In the genomic region with DNA sequence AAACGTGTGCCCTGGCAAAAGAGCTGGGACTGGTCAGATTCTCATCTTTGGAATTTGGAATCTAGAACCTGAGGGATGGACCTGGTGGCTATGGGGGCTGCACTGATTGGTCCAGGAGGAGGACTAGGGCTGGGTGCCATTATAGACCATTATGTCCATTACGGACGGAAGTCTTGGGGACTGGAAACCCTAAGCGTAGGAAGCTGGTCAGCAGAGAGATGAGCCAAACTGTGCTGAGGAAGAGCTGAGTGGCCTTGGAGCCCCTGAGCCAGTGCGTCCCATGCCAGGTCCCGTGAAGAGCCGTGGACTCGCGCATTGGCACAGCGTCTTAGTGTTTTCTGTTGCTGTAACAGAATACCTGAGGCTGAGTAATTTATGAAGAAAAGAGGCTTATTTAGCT, we compare ENCODE assay signal across 16 cellular contexts. TPM values are rescaled to one million over a fixed set of nuclear protein-coding genes. Genes with fewer than 3 reads are reported as not detected.
A peak's percentile ranks its signal among the peaks of the same experiment; 100 is the strongest.
DNase-seq lines count a peak whose midpoint lies in the region; ATAC-seq and TF ChIP-seq lines count a peak whose summit lies in the region.
"Had no signal": no experiment of that assay in that cellular context is flagged by ENCODE, and none has a peak within 500 bp of the region (broad histone marks: within the 10 kb centered on the region; RNA-seq: fewer than 3 reads in every experiment).

No MANE protein-coding gene starts in this region.

- H3K36me3 Mint-ChIP-seq in activated CD8-positive, alpha-beta memory T cell treated with anti-CD3 and anti-CD28 coated beads, Interleukin-2, amount 10 ng/mL, durations not matched to agents 7 days and 5 days: peaks cover 9% of the 10 kb centered on the region
- H3K36me3 Mint-ChIP-seq in osteocyte (ENCODE audit: unreplicated experiment): peaks cover 12% of the 10 kb centered on the region

- H3K9me3 Mint-ChIP-seq in activated CD8-positive, alpha-beta memory T cell treated with anti-CD3 and anti-CD28 coated beads, Interleukin-2, amount 10 ng/mL, durations not matched to agents 7 days and 5 days (ENCODE audit: low read depth): no peaks in the 10 kb centered on the region
- no peaks in the 10 kb centered on the region for H3K9me3 Mint-ChIP-seq in osteocyte (ENCODE audit: unreplicated experiment)
- H3K9me3 Mint-ChIP-seq: CD4-positive, CD25-positive, alpha-beta regulatory T cell; GM23338 had no signal

- no peaks in the 10 kb centered on the region for H3K9me3 ChIP-seq in adrenal gland (replicated peaks in 1 of 3)
- no peaks in the 10 kb centered on the region for H3K9me3 ChIP-seq in sigmoid colon
- H3K9me3 ChIP-seq: BLaER1 treated with 17β-estradiol and CSF1 and Interleukin-3, amounts not matched to agents 10 nM and 100 nM had no signal

- no peak overlapping the region for H3K4me3 Mint-ChIP-seq in activated CD8-positive, alpha-beta memory T cell treated with anti-CD3 and anti-CD28 coated beads, Interleukin-2, amount 10 ng/mL, durations not matched to agents 7 days and 5 days
- no peak overlapping the region for H3K4me3 Mint-ChIP-seq in osteocyte (ENCODE audit: unreplicated experiment)
- H3K4me3 Mint-ChIP-seq: CD4-positive, CD25-positive, alpha-beta regulatory T cell; GM23338 had no signal

- TF ChIP-seq POLR2A in adrenal gland (IDR thresholded peaks at IDR 0.05) (no peak), sigmoid colon (IDR thresholded peaks at IDR 0.05) (no peak)

- peaks cover 5% of the 10 kb centered on the region for H3K4me1 Mint-ChIP-seq in activated CD8-positive, alpha-beta memory T cell treated with anti-CD3 and anti-CD28 coated beads, Interleukin-2, amount 10 ng/mL, durations not matched to agents 7 days and 5 days
- H3K4me1 Mint-ChIP-seq in osteocyte (ENCODE audit: unreplicated experiment): no peaks in the 10 kb centered on the region
- H3K4me1 Mint-ChIP-seq: CD4-positive, CD25-positive, alpha-beta regulatory T cell had no signal

- H3K4me1 ChIP-seq in adrenal gland (replicated peaks in 1 of 2) (peaks cover 6 to 7% of the 10 kb centered on the region in 2 donors), sigmoid colon (no peaks in the 10 kb centered on the region)

- no peak for TF ChIP-seq CTCF in adrenal gland (IDR thresholded peaks at IDR 0.05)
- TF ChIP-seq CTCF in osteocyte (IDR thresholded peaks at IDR 0.05): no peak
- TF ChIP-seq CTCF in sigmoid colon (IDR thresholded peaks at IDR 0.05): no peak

- H3K27me3 ChIP-seq in adrenal gland (no peaks in the 10 kb centered on the region), sigmoid colon (no peaks in the 10 kb centered on the region)
- H3K27me3 ChIP-seq: BLaER1 treated with 17β-estradiol and CSF1 and Interleukin-3, amounts not matched to agents 10 nM and 100 nM had no signal

- TF ChIP-seq EP300 in sigmoid colon (IDR thresholded peaks at IDR 0.05): no peak

- H3K27ac Mint-ChIP-seq in activated CD8-positive, alpha-beta memory T cell treated with anti-CD3 and anti-CD28 coated beads, Interleukin-2, amount 10 ng/mL, durations not matched to agents 7 days and 5 days: peak overlapping the region; percentile 46
- H3K27ac Mint-ChIP-seq in osteocyte (ENCODE audit: unreplicated experiment): no peak overlapping the region
- H3K27ac Mint-ChIP-seq: CD4-positive, CD25-positive, alpha-beta regulatory T cell had no signal

- H3K27ac ChIP-seq in adrenal gland (peak overlapping the region in 2 of 5 donors; percentile 36 to 56), sigmoid colon (no peak overlapping the region)

- intact Hi-C loops in adrenal gland (cut with DNase I) (no loop called here), sigmoid colon (cut with DNase I) (no loop called here)

- 58 to 70% (median 69%) methylated on average over 10 of the region's 10 CpGs for WGBS in adrenal gland, 4 donors
- WGBS in sigmoid colon, 2 donors: 95 to 96% methylated on average over 10 of the region's 10 CpGs

- no peaks in the 10 kb centered on the region for H3K27me3 Mint-ChIP-seq in activated CD8-positive, alpha-beta memory T cell treated with anti-CD3 and anti-CD28 coated beads, Interleukin-2, amount 10 ng/mL, durations not matched to agents 7 days and 5 days
- no peaks in the 10 kb centered on the region for H3K27me3 Mint-ChIP-seq in osteocyte (ENCODE audit: unreplicated experiment)
- H3K27me3 Mint-ChIP-seq: CD4-positive, CD25-positive, alpha-beta regulatory T cell had no signal

- ATAC-seq in activated CD8-positive, alpha-beta memory T cell treated with anti-CD3 and anti-CD28 coated beads, Interleukin-2, amount 10 ng/mL, durations not matched to agents 7 days and 5 days: no peak
- ATAC-seq: GM23338 had no signal

- H3K36me3 ChIP-seq in adrenal gland (replicated peaks in 1 of 2): peaks cover 0 to 17% of the 10 kb centered on the region in 2 donors
- peaks cover 0 to 37% (median 0%) of the 10 kb centered on the region in 4 donors for H3K36me3 ChIP-seq in sigmoid colon

- H3K4me3 ChIP-seq in adrenal gland (no peak overlapping the region), sigmoid colon (no peak overlapping the region)
- H3K4me3 ChIP-seq: BLaER1 treated with 17β-estradiol and CSF1 and Interleukin-3, amounts not matched to agents 10 nM and 100 nM; GM23338 had no signal

- CTCF ChIA-PET in activated CD8-positive, alpha-beta memory T cell treated with anti-CD3 and anti-CD28 coated beads, Interleukin-2, amount 10 ng/mL, durations not matched to agents 7 days and 5 days (lab: Charles Lee): no interaction called here

- DNase-seq in activated CD8-positive, alpha-beta memory T cell treated with anti-CD3 and anti-CD28 coated beads, Interleukin-2, amount 10 ng/mL, durations not matched to agents 7 days and 5 days: peak; percentile 5
- no peak for DNase-seq in activated CD8-positive, alpha-beta memory T cell treated with anti-CD3 and anti-CD28 coated beads, Interleukin-2, amount 50 U/mL, for 4 hours
- DNase-seq in adrenal gland (peak in 5 of 7 donors; percentile 44 to 71 (median 63)), osteocyte (ENCODE audit: extremely low spot score, unreplicated experiment) (peak; percentile 65), NCI-H446 treated with DMSO at 0.1 percent for 48 hours (lab: John Stamatoyannopoulos, UW) (no peak), sigmoid colon (no peak)
- DNase-seq in activated T-cell treated with anti-CD3 and anti-CD28 coated beads, Interleukin-2, amount 50 U/mL, for 1 hour: no peak
- DNase-seq: 8988T; CD4-positive, CD25-positive, alpha-beta regulatory T cell; DMS53; GF-D8; H7; IMR-90 had no signal

RNA-seq across cellular contexts. Expression of a gene that starts 10.0 kb away (rescaled TPM):
- not detected for total RNA-seq in activated CD8-positive, alpha-beta memory T cell treated with anti-CD3 and anti-CD28 coated beads, Interleukin-2, amount 10 ng/mL, durations not matched to agents 7 days and 5 days
- total RNA-seq in adrenal gland: 100 to 1,000 TPM in 4 of 8 donors, 10 to 100 TPM in 4; 50.3 to 612 (median 105) TPM
- 100 to 1,000 TPM in 1 of 3 donors, 10 to 100 TPM in 2; 13.4 to 491 (median 68.6) TPM for polyA plus RNA-seq in adrenal gland
- total RNA-seq in osteocyte: not detected in 2 replicates
- 1 to 10 TPM in 1 of 4 donors, not detected in 3; 1.1 TPM for total RNA-seq in sigmoid colon
- polyA plus RNA-seq in sigmoid colon: 1 to 10 TPM in 1 of 3 donors, not detected in 2; 6.5 TPM
- total RNA-seq: CD4-positive, CD25-positive, alpha-beta regulatory T cell; GM23338; H7; HT-29; IMR-90 had no signal
- polyA plus RNA-seq: CD4-positive, CD25-positive, alpha-beta regulatory T cell; IMR-90 had no signal

RNA-seq across cellular contexts. Expression of a gene that starts 29.8 kb away (rescaled TPM):
- total RNA-seq in activated CD8-positive, alpha-beta memory T cell treated with anti-CD3 and anti-CD28 coated beads, Interleukin-2, amount 10 ng/mL, durations not matched to agents 7 days and 5 days: 10 to 100 TPM; 29.3 to 30.1 TPM
- 10 to 100 TPM in 1 of 8 donors, 1 to 10 TPM in 7; 3.4 to 11.8 (median 8.9) TPM for total RNA-seq in adrenal gland
- 1 to 10 TPM; 5.4 to 8.1 (median 5.4) TPM for polyA plus RNA-seq in adrenal gland
- total RNA-seq in osteocyte: 6.9 and 7.2 TPM in 2 replicates
- 1 to 10 TPM; 2.4 to 6.4 (median 4.4) TPM for total RNA-seq in sigmoid colon
- 10 to 100 TPM in 2 of 3 donors, 1 to 10 TPM in 1; 9.0 to 12.0 (median 11.5) TPM for polyA plus RNA-seq in sigmoid colon

Comparison
In these comparisons a context has a peak if more than half of its experiments do, and no peak if none do; other contexts are left out.
1. DNase-seq: peak in activated CD8-positive, alpha-beta memory T cell treated with anti-CD3 and anti-CD28 coated beads, Interleukin-2, amount 10 ng/mL, durations not matched to agents 7 days and 5 days (single experiment), adrenal gland (5 of 7) and osteocyte (single experiment); none in activated CD8-positive, alpha-beta memory T cell treated with anti-CD3 and anti-CD28 coated beads, Interleukin-2, amount 50 U/mL, for 4 hours (single experiment), activated T-cell treated with anti-CD3 and anti-CD28 coated beads, Interleukin-2, amount 50 U/mL, for 1 hour (single experiment), NCI-H446 treated with DMSO at 0.1 percent for 48 hours (single experiment) and sigmoid colon (single experiment).
2. RNA of a gene that starts 10.0 kb away (total RNA-seq): 50.3 to 612 TPM in adrenal gland; not detected in activated CD8-positive, alpha-beta memory T cell treated with anti-CD3 and anti-CD28 coated beads, Interleukin-2, amount 10 ng/mL, durations not matched to agents 7 days and 5 days, not detected in osteocyte and 1.1 TPM in sigmoid colon; every median in the first group is over 10 times any median in the second.